7 cellular contexts compared by ENCODE assay signal in the genomic region with DNA sequence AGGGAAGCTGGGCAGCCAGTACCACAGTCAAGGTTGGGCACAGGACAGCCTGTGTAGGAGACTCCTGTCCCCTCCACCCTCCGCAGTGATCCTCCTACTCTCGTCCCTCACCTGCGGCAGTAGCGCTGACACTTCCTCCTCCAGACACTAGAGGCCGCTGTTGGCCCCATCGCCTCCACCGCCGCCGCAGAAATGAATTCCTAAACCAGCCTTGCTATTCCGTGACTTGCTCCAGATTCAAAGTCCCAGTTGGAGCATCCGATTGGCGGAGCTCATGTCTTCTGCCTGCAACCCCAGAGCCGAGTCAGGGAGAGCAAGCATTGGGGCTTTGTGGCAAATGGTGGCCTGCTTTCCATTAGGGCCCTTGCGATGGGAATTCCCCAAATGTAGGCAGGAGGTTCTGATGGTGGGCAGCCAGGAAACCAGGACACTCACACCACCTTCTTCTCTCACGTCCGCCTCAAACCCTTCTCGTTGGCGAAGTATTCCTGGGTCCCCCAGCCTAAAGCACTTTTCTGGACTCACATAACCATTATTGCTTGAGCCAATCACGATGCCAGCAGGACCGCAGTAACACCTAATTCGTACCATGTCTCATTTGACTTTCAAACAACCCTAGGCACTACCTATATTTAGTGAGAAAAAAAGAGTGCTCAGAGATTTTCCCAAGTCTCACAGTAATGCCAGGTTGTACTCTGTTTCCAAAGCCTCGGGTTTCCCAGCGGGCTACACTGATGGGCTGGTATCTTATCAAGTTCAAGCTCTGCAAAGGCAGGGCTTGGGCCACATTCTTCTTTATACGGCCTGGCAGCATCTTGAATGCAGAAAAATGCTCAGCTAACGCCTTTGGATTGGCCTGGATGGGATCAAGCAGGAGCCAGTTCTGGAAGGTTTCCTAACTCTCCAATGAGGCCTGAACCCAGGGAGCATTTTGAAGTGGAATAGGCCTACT. TPM values are rescaled to one million over a fixed set of nuclear protein-coding genes. Genes with fewer than 3 reads are reported as not detected.
DNase-seq lines count a peak whose midpoint lies in the region; ATAC-seq and TF ChIP-seq lines count a peak whose summit lies in the region.

No MANE protein-coding gene starts in this region.

- intact Hi-C loops in mucosa of descending colon (cut with DNase I, micrococcal nuclease): no loop called here

- TF ChIP-seq CTCF in GM13977 (IDR thresholded peaks at IDR 0.05; ENCODE audit: extremely low read depth, insufficient read depth, missing control alignments) (peak; percentile 97), mucosa of descending colon (IDR thresholded peaks at IDR 0.05) (peak; percentile 99)

- H3K4me3 ChIP-seq in mucosa of descending colon: no peak overlapping the region

- peaks cover 3% of the 10 kb centered on the region for H3K36me3 ChIP-seq in mucosa of descending colon (ENCODE audit: low read depth)

- in situ Hi-C loops in GM13977 (cut with MboI; ENCODE audit: low pct_unique_long_range_greater_than_20kb, low sequenced_read_pairs, unreplicated experiment): no loop called here

- H3K4me1 ChIP-seq in mucosa of descending colon (ENCODE audit: low read depth): peaks cover 18% of the 10 kb centered on the region

- H3K9me3 ChIP-seq in mucosa of descending colon: no peaks in the 10 kb centered on the region

- ATAC-seq in HG03571 (IDR thresholded peaks at IDR 0.05; ENCODE audit: unreplicated experiment): peak; percentile 26
- ATAC-seq in mucosa of descending colon: peak; percentile 69

- DNase-seq in GM13977 (ENCODE audit: low spot score) (peak; percentile 79), NOMO-1 (lab: John Stamatoyannopoulos, UW; ENCODE audit: unreplicated experiment in 2 of 2) (peak; percentile 36 to 49), epidermal melanocyte (ENCODE audit: insufficient read length, low spot score) (peak; percentile 60), mucosa of descending colon (peak; percentile 79 to 89 (median 86))
- DNase-seq in activated CD8-positive, alpha-beta memory T cell treated with anti-CD3 and anti-CD28 coated beads, Interleukin-2, amount 50 U/mL, for 4 hours: peak; percentile 71
- DNase-seq in stimulated activated CD8-positive, alpha-beta memory T cell treated with anti-CD3 and anti-CD28 coated beads, Interleukin-4, amount 100 ng/mL, for 4 hours (ENCODE audit: low read depth in 2 of 2, low spot score in 1 of 2): peak; percentile 52 to 58

RNA-seq across cellular contexts. Expression of gene DNAJB2, which starts 1.2 kb away (rescaled TPM):
- total RNA-seq in mucosa of descending colon: 10 to 100 TPM; 61.0 to 71.0 (median 68.7) TPM

RNA-seq across cellular contexts. Expression of gene TUBA4A, which starts 24.3 kb away (rescaled TPM):
- 10 to 100 TPM; 69.7 to 75.3 (median 75.0) TPM for total RNA-seq in mucosa of descending colon

RNA-seq across cellular contexts. Expression of gene TUBA4B, which starts 24.9 kb away (rescaled TPM):
- not detected for total RNA-seq in mucosa of descending colon

RNA-seq across cellular contexts. Expression of gene PTPRN, which starts 31.2 kb away (rescaled TPM):
- 10 to 100 TPM in 1 of 3 donors, 1 to 10 TPM in 1, under 1 TPM in 1; 0.72 to 13.0 (median 1.0) TPM for total RNA-seq in mucosa of descending colon

RNA-seq across cellular contexts. Expression of gene STK16, which starts 32.7 kb away (rescaled TPM):
- total RNA-seq in mucosa of descending colon: 10 to 100 TPM; 29.7 to 37.3 (median 32.7) TPM
